31 cellular contexts compared by ENCODE assay signal in genomic region chr19:5646703-5647102, GRCh38. TPM values are rescaled to one million over a fixed set of nuclear protein-coding genes. Genes with fewer than 3 reads are reported as not detected.
DNase-seq lines count a peak whose midpoint lies in the region; FAIRE-seq and TF ChIP-seq lines count a peak whose summit lies in the region.
"Had no signal": no experiment of that assay in that cellular context is flagged by ENCODE, and none has a peak within 500 bp of the region (broad histone marks: within the 10 kb centered on the region; RNA-seq: fewer than 3 reads in every experiment).

No MANE protein-coding gene starts in this region.

- no peaks in the 10 kb centered on the region for H3K27me3 Mint-ChIP-seq in activated CD4-positive, alpha-beta T cell treated with anti-CD3 and anti-CD28 coated beads, Interleukin-2, amount 10 ng/mL, durations not matched to agents 7 days and 5 days
- H3K27me3 Mint-ChIP-seq: dendritic cell treated with granulocyte-macrophage colony-stimulating factor and Interleukin-4, amounts not matched to agents 40 ng/mL and 50 ng/mL, for 4 days had no signal

- H3K79me2 ChIP-seq in trophoblast cell (ENCODE audit: control insufficient read depth, insufficient read depth, low read length, poor library complexity): no peaks in the 10 kb centered on the region

- no peak; the same call in 1 of the 2 replicates for TF ChIP-seq POLR2A in GM12891 (IDR thresholded peaks at IDR 0.05; ENCODE audit: low read depth, low read length)

- H3K9ac ChIP-seq in trophoblast cell (ENCODE audit: low read length): peak overlapping the region; percentile 66

- H3K4me2 ChIP-seq in trophoblast cell (ENCODE audit: low read length): no peak overlapping the region

- no peak overlapping the region for H3K18ac ChIP-seq in trophoblast cell (ENCODE audit: low read length)

- no peak overlapping the region for H3K4me3 Mint-ChIP-seq in activated CD4-positive, alpha-beta T cell treated with anti-CD3 and anti-CD28 coated beads, Interleukin-2, amount 10 ng/mL, durations not matched to agents 7 days and 5 days
- H3K4me3 Mint-ChIP-seq: dendritic cell treated with granulocyte-macrophage colony-stimulating factor and Interleukin-4, amounts not matched to agents 40 ng/mL and 50 ng/mL, for 4 days had no signal

- CTCF ChIA-PET in activated CD4-positive, alpha-beta T cell treated with anti-CD3 and anti-CD28 coated beads, Interleukin-2, amount 10 ng/mL, durations not matched to agents 7 days and 5 days (lab: Charles Lee): interaction anchor here (0.6 kb wide), 1 partner anchor 41 kb away, joined by 3 read pairs; no protein-coding TSS in a partner anchor

- H4K91ac ChIP-seq in trophoblast cell (ENCODE audit: low read depth, low read length): no peak overlapping the region

- H3K36me3 Mint-ChIP-seq in activated CD4-positive, alpha-beta T cell treated with anti-CD3 and anti-CD28 coated beads, Interleukin-2, amount 10 ng/mL, durations not matched to agents 7 days and 5 days (ENCODE audit: low read depth): peaks cover 75% of the 10 kb centered on the region

- H3K23ac ChIP-seq in trophoblast cell (ENCODE audit: low read length): peak overlapping the region; percentile 82

- no peak overlapping the region for H3K14ac ChIP-seq in trophoblast cell (ENCODE audit: low read length)

- no peaks in the 10 kb centered on the region for H3K9me3 Mint-ChIP-seq in activated CD4-positive, alpha-beta T cell treated with anti-CD3 and anti-CD28 coated beads, Interleukin-2, amount 10 ng/mL, durations not matched to agents 7 days and 5 days
- H3K9me3 Mint-ChIP-seq: dendritic cell treated with granulocyte-macrophage colony-stimulating factor and Interleukin-4, amounts not matched to agents 40 ng/mL and 50 ng/mL, for 4 days had no signal

- H2AK5ac ChIP-seq in trophoblast cell (ENCODE audit: low read length): no peak overlapping the region

- peaks cover 2% of the 10 kb centered on the region for H3K4me1 Mint-ChIP-seq in activated CD4-positive, alpha-beta T cell treated with anti-CD3 and anti-CD28 coated beads, Interleukin-2, amount 10 ng/mL, durations not matched to agents 7 days and 5 days

- no peak for DNase-seq in activated CD4-positive, alpha-beta T cell treated with anti-CD3 and anti-CD28 coated beads, Interleukin-2, amount 10 ng/mL, durations not matched to agents 7 days and 5 days
- DNase-seq in activated CD4-positive, alpha-beta T cell treated with anti-CD3 and anti-CD28 coated beads for 4 hours: no peak
- DNase-seq in GM12891 (ENCODE audit: insufficient read length, low spot score) (no peak), bronchial epithelial cell (ENCODE audit: low read depth) (no peak), trophoblast cell (no peak), NCI-H1092 treated with DMSO at 0.1 percent for 48 hours (lab: John Stamatoyannopoulos, UW) (no peak), NCI-H2196 (lab: John Stamatoyannopoulos, UW; ENCODE audit: unreplicated experiment) (no peak), NCI-H2081 treated with DMSO at 0.1 percent for 48 hours (lab: John Stamatoyannopoulos, UW) (no peak)
- DNase-seq: activated CD4-positive, alpha-beta T cell treated with anti-CD3 and anti-CD28 coated beads for 48 hours; Calu3; DMS79 treated with DMSO at 0.1 percent for 48 hours; esophagus squamous epithelium; foreskin keratinocyte; GDM1; HCEC 1CT; heart left ventricle; Karpas-422; left ventricle myocardium inferior; mesendoderm; NCI-H146; NCI-H2107; NCI-H446 treated with DMSO at 0.1 percent for 48 hours; stimulated activated CD4-positive, alpha-beta T cell treated with anti-CD3 and anti-CD28 coated beads, Interleukin-4, amount 100 ng/mL, for 24 hours; T-helper 9 cell; upper lobe of right lung had no signal

- no CpG with 5 or more reads among the region's 4 CpGs for WGBS in trophoblast cell (ENCODE audit: extremely low coverage, insufficient coverage, insufficient read length)

- H3K4ac ChIP-seq in trophoblast cell (ENCODE audit: low read depth, low read length): no peak overlapping the region

- no peak overlapping the region for H2BK5ac ChIP-seq in trophoblast cell (ENCODE audit: low read depth, low read length, poor library complexity)

- POLR2A ChIA-PET in activated CD4-positive, alpha-beta T cell treated with anti-CD3 and anti-CD28 coated beads, Interleukin-2, amount 10 ng/mL, durations not matched to agents 7 days and 5 days (lab: Charles Lee): no interaction called here

- no peak overlapping the region for H2BK12ac ChIP-seq in trophoblast cell (ENCODE audit: low read length)

- no peak overlapping the region for H3K27ac ChIP-seq in trophoblast cell (ENCODE audit: low read depth, low read length)
- H3K27ac ChIP-seq: adrenal gland, esophagus squamous epithelium, foreskin keratinocyte, heart left ventricle, left ventricle myocardium inferior, prostate gland, suprapubic skin, upper lobe of right lung had no signal

- no peak overlapping the region for H4K12ac ChIP-seq in trophoblast cell (ENCODE audit: low read depth, low read length)

- H2AFZ ChIP-seq in trophoblast cell (ENCODE audit: insufficient read depth, low read length, poor library complexity): no peak overlapping the region

- H4K8ac ChIP-seq in trophoblast cell (ENCODE audit: low read depth, low read length): no peak overlapping the region

- H3K4me3 ChIP-seq in bronchial epithelial cell (ENCODE audit: low read depth, low read length): no peak overlapping the region
- no peak overlapping the region for H3K4me3 ChIP-seq in trophoblast cell (ENCODE audit: low read depth, low read length)
- H3K4me3 ChIP-seq: adrenal gland, esophagus squamous epithelium, heart left ventricle, left ventricle myocardium inferior, prostate gland, suprapubic skin, upper lobe of right lung had no signal

- peaks cover 34% of the 10 kb centered on the region for H3K36me3 ChIP-seq in bronchial epithelial cell (ENCODE audit: control insufficient read depth, insufficient read depth, low read length)
- peaks cover 51 to 64% of the 10 kb centered on the region in 2 experiments for H3K36me3 ChIP-seq in trophoblast cell (ENCODE audit: control insufficient read depth in 1 of 2, insufficient read depth in 2 of 2, low read length in 2 of 2)

- no peaks in the 10 kb centered on the region for H3K79me1 ChIP-seq in trophoblast cell (ENCODE audit: low read length)

- no peak for TF ChIP-seq CTCF in bronchial epithelial cell (IDR thresholded peaks at IDR 0.05; ENCODE audit: insufficient read depth, low read length, severe bottlenecking)

- no peak overlapping the region for H2BK120ac ChIP-seq in trophoblast cell (ENCODE audit: insufficient read depth, low read length, poor library complexity)

- FAIRE-seq in GM12891 (lab: Jason Lieb, UNC): peak; percentile 63
- FAIRE-seq in bronchial epithelial cell (lab: Jason Lieb, UNC): peak; percentile 23
- FAIRE-seq: A204.1, keratinocyte had no signal

- H3K27me3 ChIP-seq in bronchial epithelial cell (ENCODE audit: control insufficient read depth, insufficient read depth, low read length) (no peaks in the 10 kb centered on the region), trophoblast cell (ENCODE audit: insufficient read depth, low read length) (no peaks in the 10 kb centered on the region)
- H3K27me3 ChIP-seq: adrenal gland, esophagus squamous epithelium, foreskin keratinocyte, heart left ventricle, suprapubic skin, upper lobe of right lung had no signal

- no peaks in the 10 kb centered on the region for H3K9me3 ChIP-seq in trophoblast cell (ENCODE audit: insufficient read depth, low read depth, low read length)
- H3K9me3 ChIP-seq: adrenal gland, esophagus squamous epithelium, heart left ventricle, left ventricle myocardium inferior, prostate gland, suprapubic skin, upper lobe of right lung had no signal

- no peaks in the 10 kb centered on the region for H3K4me1 ChIP-seq in trophoblast cell (ENCODE audit: control insufficient read depth in 1 of 2, insufficient read depth in 2 of 2, low read length in 2 of 2)
- H3K4me1 ChIP-seq: foreskin keratinocyte, heart left ventricle, left ventricle myocardium inferior, upper lobe of right lung had no signal

- peak overlapping the region; percentile 21 for H3K27ac Mint-ChIP-seq in activated CD4-positive, alpha-beta T cell treated with anti-CD3 and anti-CD28 coated beads, Interleukin-2, amount 10 ng/mL, durations not matched to agents 7 days and 5 days
- H3K27ac Mint-ChIP-seq: dendritic cell treated with granulocyte-macrophage colony-stimulating factor and Interleukin-4, amounts not matched to agents 40 ng/mL and 50 ng/mL, for 4 days had no signal

TF ChIP-seq in GM12891, 5 proteins besides CTCF, POLR2A, EP300 and RAD21:
- no peak for TF ChIP-seq SPI1 (IDR thresholded peaks at IDR 0.05; ENCODE audit: low read depth, low read length)
- TF ChIP-seq PAX5 (IDR thresholded peaks at IDR 0.05; ENCODE audit: insufficient read depth, low read length, severe bottlenecking): no peak
- TF ChIP-seq POLR2AphosphoS5 (IDR thresholded peaks at IDR 0.05; ENCODE audit: low read depth, low read length): no peak
- no peak for TF ChIP-seq TAF1 (IDR thresholded peaks at IDR 0.05; ENCODE audit: low read depth, low read length)
TF ChIP-seq in GM12891: peak in this region for 0.

RNA-seq across cellular contexts. Expression of gene SAFB, which starts 23.8 kb away (rescaled TPM):
- 100 to 1,000 TPM; 113 to 131 TPM for total RNA-seq in activated CD4-positive, alpha-beta T cell treated with anti-CD3 and anti-CD28 coated beads, Interleukin-2, amount 10 ng/mL, durations not matched to agents 7 days and 5 days
- polyA plus RNA-seq in GM12891 (2012; ENCODE audit: low read depth, missing spikeins): 52.4 TPM
- 44.0 and 80.6 TPM in 2 replicates for total RNA-seq in bronchial epithelial cell
- 75.5 and 76.6 TPM in 2 replicates for polyA plus RNA-seq in trophoblast cell (2013)

RNA-seq across cellular contexts. Expression of gene SAFB2, which starts 24.1 kb away (rescaled TPM):
- 10 to 100 TPM; 81.0 to 99.6 TPM for total RNA-seq in activated CD4-positive, alpha-beta T cell treated with anti-CD3 and anti-CD28 coated beads, Interleukin-2, amount 10 ng/mL, durations not matched to agents 7 days and 5 days
- 33.3 TPM for polyA plus RNA-seq in GM12891 (2012; ENCODE audit: low read depth, missing spikeins)
- 24.0 and 37.4 TPM in 2 replicates for total RNA-seq in bronchial epithelial cell
- polyA plus RNA-seq in trophoblast cell (2013): 31.8 and 32.5 TPM in 2 replicates

RNA-seq across cellular contexts. Expression of gene MICOS13, which starts 33.6 kb away (rescaled TPM):
- total RNA-seq in activated CD4-positive, alpha-beta T cell treated with anti-CD3 and anti-CD28 coated beads, Interleukin-2, amount 10 ng/mL, durations not matched to agents 7 days and 5 days: 10 to 100 TPM; 43.5 to 48.2 TPM
- polyA plus RNA-seq in GM12891 (2012; ENCODE audit: low read depth, missing spikeins): 61.8 TPM
- 30.0 and 54.0 TPM in 2 replicates for total RNA-seq in bronchial epithelial cell
- 31.3 and 32.4 TPM in 2 replicates for polyA plus RNA-seq in trophoblast cell (2013)

RNA-seq across cellular contexts. Expression of gene HSD11B1L, which starts 34.1 kb away (rescaled TPM):
- total RNA-seq in activated CD4-positive, alpha-beta T cell treated with anti-CD3 and anti-CD28 coated beads, Interleukin-2, amount 10 ng/mL, durations not matched to agents 7 days and 5 days: 1 to 10 TPM; 2.0 TPM
- polyA plus RNA-seq in GM12891 (2012; ENCODE audit: low read depth, missing spikeins): 2.5 TPM
- total RNA-seq in bronchial epithelial cell: 7.1 and 8.6 TPM in 2 replicates
- 8.4 and 8.7 TPM in 2 replicates for polyA plus RNA-seq in trophoblast cell (2013)

RNA-seq across cellular contexts. Expression of gene RPL36, which starts 43.4 kb away (rescaled TPM):
- 100 to 1,000 TPM; 880 to 925 TPM for total RNA-seq in activated CD4-positive, alpha-beta T cell treated with anti-CD3 and anti-CD28 coated beads, Interleukin-2, amount 10 ng/mL, durations not matched to agents 7 days and 5 days
- polyA plus RNA-seq in GM12891 (2012; ENCODE audit: low read depth, missing spikeins): 3,116 TPM
- total RNA-seq in bronchial epithelial cell: 718 and 1,018 TPM in 2 replicates
- 1,527 and 1,530 TPM in 2 replicates for polyA plus RNA-seq in trophoblast cell (2013)
